ENCODE assay signal across 21 cellular contexts in the genomic region with DNA sequence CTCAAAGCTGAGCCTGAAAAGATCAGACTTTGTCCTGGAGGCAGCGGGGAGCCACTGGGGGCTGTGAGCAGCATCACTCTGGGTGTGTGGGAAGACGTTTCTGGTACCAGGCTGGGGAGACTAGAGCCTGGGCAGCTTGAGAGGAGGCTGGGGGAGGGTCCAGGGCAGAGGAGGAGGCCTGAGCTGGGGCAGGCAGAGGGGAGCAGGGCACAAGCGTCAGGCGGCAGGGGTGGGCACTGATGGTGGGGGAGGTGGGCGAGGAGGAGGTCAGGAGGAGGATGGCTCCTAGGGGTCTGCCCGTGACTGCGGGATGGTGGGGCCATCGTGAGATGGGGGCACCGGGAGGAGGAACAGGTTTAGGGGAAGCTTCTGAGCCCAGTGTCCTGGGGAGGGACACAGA. TPM values are rescaled to one million over a fixed set of nuclear protein-coding genes. Genes with fewer than 3 reads are reported as not detected.
A peak's percentile ranks its signal among the peaks of the same experiment; 100 is the strongest.
DNase-seq lines count a peak whose midpoint lies in the region; ATAC-seq and TF ChIP-seq lines count a peak whose summit lies in the region.
"Had no signal": no experiment of that assay in that cellular context is flagged by ENCODE, and none has a peak within 500 bp of the region (broad histone marks: within the 10 kb centered on the region; RNA-seq: fewer than 3 reads in every experiment).

No MANE protein-coding gene starts in this region.

- no peak for TF ChIP-seq CTCF in natural killer cell (IDR thresholded peaks at IDR 0.05)
- no peak for TF ChIP-seq CTCF in chondrocyte (IDR thresholded peaks at IDR 0.05)

- peaks cover 2% of the 10 kb centered on the region; the same call in 1 of the 2 replicates for H3K27me3 ChIP-seq in H7 (ENCODE audit: control insufficient read depth, insufficient read depth, low read length)
- H3K27me3 ChIP-seq: right lobe of liver, testis had no signal

- ATAC-seq in natural killer cell treated with Interleukin-12 subunit alpha and Interleukin-12 subunit beta and Interleukin-15 and Interleukin-18, amount 100 ng/mL, for 72 hours: no peak
- ATAC-seq in natural killer cell: no peak
- no peak for ATAC-seq in stimulated activated naive B cell treated with anti-CD40 and anti-IgM and Interleukin-4, amounts not matched to agents 10 μg/mL and 1 μg/mL and 100 μg/mL, for 72 hours (replicated peaks)
- no peak for ATAC-seq in HG03135 (IDR thresholded peaks at IDR 0.05; ENCODE audit: unreplicated experiment)
- ATAC-seq: left cardiac atrium, right lobe of liver had no signal

- H3K4me3 Mint-ChIP-seq in natural killer cell treated with Interleukin-12 subunit alpha and Interleukin-12 subunit beta and Interleukin-15 and Interleukin-18, amount 100 ng/mL, for 72 hours: peak overlapping the region; percentile 58
- H3K4me3 Mint-ChIP-seq in natural killer cell (no peak overlapping the region), chondrocyte (ENCODE audit: unreplicated experiment) (no peak overlapping the region)
- no peak overlapping the region for H3K4me3 Mint-ChIP-seq in activated T-helper 2 cell treated with anti-CD3 and anti-CD28 coated beads, Interferon-gamma antibody, Interleukin-2, Interleukin-4, amounts not matched to agents 10 μg/mL and 5 μg/mL and 100 μg/mL, durations not matched to agents 14 hours and 24 hours and 36 hours (ENCODE audit: low read depth)
- peak overlapping the region; percentile 95 to 99 for H3K4me3 Mint-ChIP-seq in stimulated activated naive B cell treated with anti-CD40 and anti-IgM and Interleukin-4, amounts not matched to agents 10 μg/mL and 1 μg/mL and 100 μg/mL, for 72 hours

- H3K4me1 Mint-ChIP-seq in natural killer cell treated with Interleukin-12 subunit alpha and Interleukin-12 subunit beta and Interleukin-15 and Interleukin-18, amount 100 ng/mL, for 72 hours (ENCODE audit: low read depth in 2 of 2): peaks cover 36 to 47% of the 10 kb centered on the region in 2 donors
- H3K4me1 Mint-ChIP-seq in natural killer cell (peaks cover 19 to 29% of the 10 kb centered on the region in 2 donors), chondrocyte (ENCODE audit: low read depth) (peaks cover 6% of the 10 kb centered on the region)
- H3K4me1 Mint-ChIP-seq in activated T-helper 2 cell treated with anti-CD3 and anti-CD28 coated beads, Interferon-gamma antibody, Interleukin-2, Interleukin-4, amounts not matched to agents 10 μg/mL and 5 μg/mL and 100 μg/mL, durations not matched to agents 14 hours and 24 hours and 36 hours (ENCODE audit: low read depth): peaks cover 34% of the 10 kb centered on the region
- peaks cover 58 to 89% of the 10 kb centered on the region in 2 donors for H3K4me1 Mint-ChIP-seq in stimulated activated naive B cell treated with anti-CD40 and anti-IgM and Interleukin-4, amounts not matched to agents 10 μg/mL and 1 μg/mL and 100 μg/mL, for 72 hours

- H3K36me3 Mint-ChIP-seq in natural killer cell treated with Interleukin-12 subunit alpha and Interleukin-12 subunit beta and Interleukin-15 and Interleukin-18, amount 100 ng/mL, for 72 hours: no peaks in the 10 kb centered on the region
- H3K36me3 Mint-ChIP-seq in natural killer cell (no peaks in the 10 kb centered on the region), chondrocyte (ENCODE audit: low read depth) (no peaks in the 10 kb centered on the region)
- H3K36me3 Mint-ChIP-seq in activated T-helper 2 cell treated with anti-CD3 and anti-CD28 coated beads, Interferon-gamma antibody, Interleukin-2, Interleukin-4, amounts not matched to agents 10 μg/mL and 5 μg/mL and 100 μg/mL, durations not matched to agents 14 hours and 24 hours and 36 hours (ENCODE audit: low read depth): peaks cover 24% of the 10 kb centered on the region
- peaks cover 77 to 91% of the 10 kb centered on the region in 2 donors for H3K36me3 Mint-ChIP-seq in stimulated activated naive B cell treated with anti-CD40 and anti-IgM and Interleukin-4, amounts not matched to agents 10 μg/mL and 1 μg/mL and 100 μg/mL, for 72 hours

- H3K27me3 Mint-ChIP-seq in natural killer cell treated with Interleukin-12 subunit alpha and Interleukin-12 subunit beta and Interleukin-15 and Interleukin-18, amount 100 ng/mL, for 72 hours: peaks cover 0 to 2% of the 10 kb centered on the region in 2 donors
- H3K27me3 Mint-ChIP-seq in natural killer cell (ENCODE audit: low read depth in 2 of 2) (no peaks in the 10 kb centered on the region), chondrocyte (ENCODE audit: low read depth) (peaks cover 12% of the 10 kb centered on the region)
- no peaks in the 10 kb centered on the region for H3K27me3 Mint-ChIP-seq in activated T-helper 2 cell treated with anti-CD3 and anti-CD28 coated beads, Interferon-gamma antibody, Interleukin-2, Interleukin-4, amounts not matched to agents 10 μg/mL and 5 μg/mL and 100 μg/mL, durations not matched to agents 14 hours and 24 hours and 36 hours (ENCODE audit: low read depth)
- H3K27me3 Mint-ChIP-seq in stimulated activated naive B cell treated with anti-CD40 and anti-IgM and Interleukin-4, amounts not matched to agents 10 μg/mL and 1 μg/mL and 100 μg/mL, for 72 hours: no peaks in the 10 kb centered on the region

- H3K36me3 ChIP-seq in H7 (replicated peaks; ENCODE audit: control insufficient read depth, insufficient read depth, low read length): no peaks in the 10 kb centered on the region; the same call in 1 of the 2 replicates
- H3K36me3 ChIP-seq: right lobe of liver had no signal

- H3K9me3 Mint-ChIP-seq in natural killer cell treated with Interleukin-12 subunit alpha and Interleukin-12 subunit beta and Interleukin-15 and Interleukin-18, amount 100 ng/mL, for 72 hours: no peaks in the 10 kb centered on the region
- H3K9me3 Mint-ChIP-seq in natural killer cell: no peaks in the 10 kb centered on the region
- no peaks in the 10 kb centered on the region for H3K9me3 Mint-ChIP-seq in activated T-helper 2 cell treated with anti-CD3 and anti-CD28 coated beads, Interferon-gamma antibody, Interleukin-2, Interleukin-4, amounts not matched to agents 10 μg/mL and 5 μg/mL and 100 μg/mL, durations not matched to agents 14 hours and 24 hours and 36 hours
- peaks cover 11 to 19% of the 10 kb centered on the region in 2 donors for H3K9me3 Mint-ChIP-seq in stimulated activated naive B cell treated with anti-CD40 and anti-IgM and Interleukin-4, amounts not matched to agents 10 μg/mL and 1 μg/mL and 100 μg/mL, for 72 hours
- no peaks in the 10 kb centered on the region for H3K9me3 Mint-ChIP-seq in chondrocyte (ENCODE audit: low read depth)

- peak overlapping the region; percentile 15 for H3K27ac Mint-ChIP-seq in natural killer cell treated with Interleukin-12 subunit alpha and Interleukin-12 subunit beta and Interleukin-15 and Interleukin-18, amount 100 ng/mL, for 72 hours
- H3K27ac Mint-ChIP-seq in natural killer cell: peak overlapping the region in 1 of 2 donors; percentile 97
- H3K27ac Mint-ChIP-seq in activated T-helper 2 cell treated with anti-CD3 and anti-CD28 coated beads, Interferon-gamma antibody, Interleukin-2, Interleukin-4, amounts not matched to agents 10 μg/mL and 5 μg/mL and 100 μg/mL, durations not matched to agents 14 hours and 24 hours and 36 hours: peak overlapping the region; percentile 67
- H3K27ac Mint-ChIP-seq in stimulated activated naive B cell treated with anti-CD40 and anti-IgM and Interleukin-4, amounts not matched to agents 10 μg/mL and 1 μg/mL and 100 μg/mL, for 72 hours: peak overlapping the region; percentile 96
- H3K27ac Mint-ChIP-seq in chondrocyte (ENCODE audit: unreplicated experiment): no peak overlapping the region
- H3K27ac Mint-ChIP-seq: progenitor cell of endocrine pancreas had no signal

- intact Hi-C loops in natural killer cell (cut with micrococcal nuclease): no loop called here
- intact Hi-C loops in activated T-helper 2 cell treated with anti-CD3 and anti-CD28 coated beads, Interferon-gamma antibody, Interleukin-2, Interleukin-4, amounts not matched to agents 10 μg/mL and 5 μg/mL and 100 μg/mL, durations not matched to agents 14 hours and 24 hours and 36 hours (cut with micrococcal nuclease): no loop called here

- DNase-seq in natural killer cell treated with Interleukin-12 subunit alpha and Interleukin-12 subunit beta and Interleukin-15 and Interleukin-18, amount 100 ng/mL, for 72 hours (ENCODE audit: low spot score): no peak
- DNase-seq in natural killer cell (no peak), H7 (peak; percentile 42), chondrocyte (ENCODE audit: low spot score) (no peak)
- no peak for DNase-seq in activated T-helper 2 cell treated with anti-CD3 and anti-CD28 coated beads, Interferon-gamma antibody, Interleukin-2, Interleukin-4, amounts not matched to agents 10 μg/mL and 5 μg/mL and 100 μg/mL, durations not matched to agents 14 hours and 24 hours and 36 hours (ENCODE audit: low spot score)
- DNase-seq in stimulated activated naive B cell treated with anti-CD40 and anti-IgM and Interleukin-4, amounts not matched to agents 10 μg/mL and 1 μg/mL and 100 μg/mL, for 72 hours: no peak
- DNase-seq: activated CD4-positive, alpha-beta T cell treated with anti-CD3 and anti-CD28 coated beads, Interleukin-2, amount 50 U/mL, for 4 hours; caudate nucleus; EL; left cardiac atrium; mammary epithelial cell; NCI-H146; right lobe of liver; Right ventricle myocardium superior; stimulated activated CD4-positive, alpha-beta T cell treated with anti-CD3 and anti-CD28 coated beads, Interleukin-4, amount 100 ng/mL, for 24 hours; stimulated activated naive CD4-positive, alpha-beta T cell; T1000; testis had no signal

- no peak overlapping the region for H3K4me3 ChIP-seq in H7 (ENCODE audit: insufficient read depth, low read depth, low read length)
- H3K4me3 ChIP-seq: right lobe of liver, testis had no signal

RNA-seq across cellular contexts. Expression of a gene that starts 3.6 kb away (rescaled TPM):
- total RNA-seq in natural killer cell treated with Interleukin-12 subunit alpha and Interleukin-12 subunit beta and Interleukin-15 and Interleukin-18, amount 100 ng/mL, for 72 hours: 10 to 100 TPM in 1 of 2 donors, 1 to 10 TPM in 1; 2.4 to 15.1 TPM
- total RNA-seq in natural killer cell: 1 to 10 TPM; 3.0 to 3.8 (median 3.4) TPM
- 0.59 and 0.73 TPM in 2 replicates for total RNA-seq in H7 (2014; rRNA removed; shearing (Covaris generic))
- 42.3 and 42.4 TPM in 2 replicates for total RNA-seq in activated T-helper 2 cell treated with anti-CD3 and anti-CD28 coated beads, Interferon-gamma antibody, Interleukin-2, Interleukin-4, amounts not matched to agents 10 μg/mL and 5 μg/mL and 100 μg/mL, durations not matched to agents 14 hours and 24 hours and 36 hours
- total RNA-seq in chondrocyte: 0.17 TPM in 1 of 3 replicates, not detected in the others
- total RNA-seq: mammary epithelial cell, NCI-H460, Right ventricle myocardium superior had no signal

RNA-seq across cellular contexts. Expression of a gene that starts 15.6 kb away (rescaled TPM):
- total RNA-seq in natural killer cell treated with Interleukin-12 subunit alpha and Interleukin-12 subunit beta and Interleukin-15 and Interleukin-18, amount 100 ng/mL, for 72 hours: 10 to 100 TPM; 26.0 to 34.0 TPM
- total RNA-seq in natural killer cell: 10 to 100 TPM; 45.8 to 59.7 (median 54.4) TPM
- 10.2 and 12.6 TPM in 2 replicates for total RNA-seq in H7 (2014; rRNA removed; shearing (Covaris generic))
- total RNA-seq in activated T-helper 2 cell treated with anti-CD3 and anti-CD28 coated beads, Interferon-gamma antibody, Interleukin-2, Interleukin-4, amounts not matched to agents 10 μg/mL and 5 μg/mL and 100 μg/mL, durations not matched to agents 14 hours and 24 hours and 36 hours: 40.0 and 42.3 TPM in 2 replicates
- 36.3 to 45.3 TPM (median 44.8 TPM) in 3 replicates for total RNA-seq in chondrocyte

RNA-seq across cellular contexts. Expression of a gene that starts 16.0 kb away (rescaled TPM):
- 10 to 100 TPM; 16.8 to 32.1 TPM for total RNA-seq in natural killer cell treated with Interleukin-12 subunit alpha and Interleukin-12 subunit beta and Interleukin-15 and Interleukin-18, amount 100 ng/mL, for 72 hours
- total RNA-seq in natural killer cell (10 to 100 TPM; 12.8 to 17.8 (median 16.1) TPM), chondrocyte (52.0 to 70.5 TPM (median 55.8 TPM) in 3 replicates)
- total RNA-seq in H7 (2014; rRNA removed; shearing (Covaris generic)): 7.2 and 12.9 TPM in 2 replicates
- 26.6 and 29.7 TPM in 2 replicates for total RNA-seq in activated T-helper 2 cell treated with anti-CD3 and anti-CD28 coated beads, Interferon-gamma antibody, Interleukin-2, Interleukin-4, amounts not matched to agents 10 μg/mL and 5 μg/mL and 100 μg/mL, durations not matched to agents 14 hours and 24 hours and 36 hours

RNA-seq across cellular contexts. Expression of a gene that starts 25.8 kb away (rescaled TPM):
- total RNA-seq in natural killer cell treated with Interleukin-12 subunit alpha and Interleukin-12 subunit beta and Interleukin-15 and Interleukin-18, amount 100 ng/mL, for 72 hours: 100 to 1,000 TPM; 146 to 205 TPM
- 100 to 1,000 TPM; 228 to 253 (median 243) TPM for total RNA-seq in natural killer cell
- 76.2 and 94.7 TPM in 2 replicates for total RNA-seq in H7 (2014; rRNA removed; shearing (Covaris generic))
- total RNA-seq in activated T-helper 2 cell treated with anti-CD3 and anti-CD28 coated beads, Interferon-gamma antibody, Interleukin-2, Interleukin-4, amounts not matched to agents 10 μg/mL and 5 μg/mL and 100 μg/mL, durations not matched to agents 14 hours and 24 hours and 36 hours: 111 and 117 TPM in 2 replicates
- total RNA-seq in chondrocyte: 51.4 to 97.0 TPM (median 52.4 TPM) in 3 replicates

RNA-seq across cellular contexts. Expression of a gene that starts 35.9 kb away (rescaled TPM):
- 10 to 100 TPM; 12.1 to 12.4 TPM for total RNA-seq in natural killer cell treated with Interleukin-12 subunit alpha and Interleukin-12 subunit beta and Interleukin-15 and Interleukin-18, amount 100 ng/mL, for 72 hours
- total RNA-seq in natural killer cell: 10 to 100 TPM; 11.7 to 15.4 (median 14.2) TPM
- total RNA-seq in H7 (2014; rRNA removed; shearing (Covaris generic)): 10.7 and 15.0 TPM in 2 replicates
- 26.0 and 28.3 TPM in 2 replicates for total RNA-seq in activated T-helper 2 cell treated with anti-CD3 and anti-CD28 coated beads, Interferon-gamma antibody, Interleukin-2, Interleukin-4, amounts not matched to agents 10 μg/mL and 5 μg/mL and 100 μg/mL, durations not matched to agents 14 hours and 24 hours and 36 hours
- total RNA-seq in chondrocyte: 16.7 to 53.4 TPM (median 53.3 TPM) in 3 replicates

Comparison
In these comparisons a context has a peak if more than half of its experiments do, and no peak if none do; other contexts are left out.
1. H3K4me3 Mint-ChIP-seq: peak in natural killer cell treated with Interleukin-12 subunit alpha and Interleukin-12 subunit beta and Interleukin-15 and Interleukin-18, amount 100 ng/mL, for 72 hours (single experiment) and stimulated activated naive B cell treated with anti-CD40 and anti-IgM and Interleukin-4, amounts not matched to agents 10 μg/mL and 1 μg/mL and 100 μg/mL, for 72 hours (2 of 2); none in natural killer cell (single experiment), activated T-helper 2 cell treated with anti-CD3 and anti-CD28 coated beads, Interferon-gamma antibody, Interleukin-2, Interleukin-4, amounts not matched to agents 10 μg/mL and 5 μg/mL and 100 μg/mL, durations not matched to agents 14 hours and 24 hours and 36 hours (single experiment) and chondrocyte (single experiment).